Comparison of ENCODE assay signal across 1 cellular context in the genomic region with DNA sequence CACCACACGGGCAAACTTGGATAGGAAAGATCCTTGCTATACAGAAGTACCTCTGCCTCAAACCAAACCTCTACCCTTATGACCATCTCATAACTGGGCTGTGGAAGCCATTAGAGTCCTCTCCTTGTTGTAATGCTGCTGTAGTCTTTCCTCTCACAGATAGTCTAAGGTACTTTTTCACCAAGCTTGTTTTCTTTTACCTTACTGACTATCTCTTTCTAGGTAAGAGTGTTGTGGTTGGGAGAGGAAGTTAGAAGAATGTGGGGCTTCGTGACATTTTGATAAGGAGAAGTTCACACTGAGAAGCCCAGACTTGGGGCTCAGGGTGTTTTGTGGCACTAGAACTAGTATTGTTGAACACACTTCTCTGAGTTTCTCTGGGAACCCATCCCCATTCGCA.
TF ChIP-seq lines count a peak whose summit lies in the region.

No MANE protein-coding gene starts in this region.

TF ChIP-seq in GM23338, 12 proteins besides CTCF, POLR2A, EP300 and RAD21 (continued from another document):
- TF ChIP-seq, protein P1, sequence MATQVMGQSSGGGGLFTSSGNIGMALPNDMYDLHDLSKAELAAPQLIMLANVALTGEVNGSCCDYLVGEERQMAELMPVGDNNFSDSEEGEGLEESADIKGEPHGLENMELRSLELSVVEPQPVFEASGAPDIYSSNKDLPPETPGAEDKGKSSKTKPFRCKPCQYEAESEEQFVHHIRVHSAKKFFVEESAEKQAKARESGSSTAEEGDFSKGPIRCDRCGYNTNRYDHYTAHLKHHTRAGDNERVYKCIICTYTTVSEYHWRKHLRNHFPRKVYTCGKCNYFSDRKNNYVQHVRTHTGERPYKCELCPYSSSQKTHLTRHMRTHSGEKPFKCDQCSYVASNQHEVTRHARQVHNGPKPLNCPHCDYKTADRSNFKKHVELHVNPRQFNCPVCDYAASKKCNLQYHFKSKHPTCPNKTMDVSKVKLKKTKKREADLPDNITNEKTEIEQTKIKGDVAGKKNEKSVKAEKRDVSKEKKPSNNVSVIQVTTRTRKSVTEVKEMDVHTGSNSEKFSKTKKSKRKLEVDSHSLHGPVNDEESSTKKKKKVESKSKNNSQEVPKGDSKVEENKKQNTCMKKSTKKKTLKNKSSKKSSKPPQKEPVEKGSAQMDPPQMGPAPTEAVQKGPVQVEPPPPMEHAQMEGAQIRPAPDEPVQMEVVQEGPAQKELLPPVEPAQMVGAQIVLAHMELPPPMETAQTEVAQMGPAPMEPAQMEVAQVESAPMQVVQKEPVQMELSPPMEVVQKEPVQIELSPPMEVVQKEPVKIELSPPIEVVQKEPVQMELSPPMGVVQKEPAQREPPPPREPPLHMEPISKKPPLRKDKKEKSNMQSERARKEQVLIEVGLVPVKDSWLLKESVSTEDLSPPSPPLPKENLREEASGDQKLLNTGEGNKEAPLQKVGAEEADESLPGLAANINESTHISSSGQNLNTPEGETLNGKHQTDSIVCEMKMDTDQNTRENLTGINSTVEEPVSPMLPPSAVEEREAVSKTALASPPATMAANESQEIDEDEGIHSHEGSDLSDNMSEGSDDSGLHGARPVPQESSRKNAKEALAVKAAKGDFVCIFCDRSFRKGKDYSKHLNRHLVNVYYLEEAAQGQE (IDR thresholded peaks at IDR 0.05; ENCODE audit: unreplicated experiment), result no peak
- TF ChIP-seq CREB1 (CRISPR knock-in tag; IDR thresholded peaks at IDR 0.05; ENCODE audit: low read depth) (no peak), EZH2phosphoT487 (IDR thresholded peaks at IDR 0.05; ENCODE audit: unreplicated experiment) (no peak), JUNB (IDR thresholded peaks at IDR 0.05; ENCODE audit: unreplicated experiment) (no peak), EZH2 (IDR thresholded peaks at IDR 0.05; ENCODE audit: low read depth, unreplicated experiment) (no peak), STAT1 (IDR thresholded peaks at IDR 0.05; ENCODE audit: unreplicated experiment) (no peak), NANOG (IDR thresholded peaks at IDR 0.05; ENCODE audit: borderline replicate concordance) (no peak), ETS1 (IDR thresholded peaks at IDR 0.05) (no peak), ZNF331 (CRISPR knock-in tag; IDR thresholded peaks at IDR 0.05; ENCODE audit: low read depth) (no peak), ZNF462 (CRISPR knock-in tag; IDR thresholded peaks at IDR 0.05) (no peak), POLR2AphosphoS5 (IDR thresholded peaks at IDR 0.05; ENCODE audit: low read depth) (no peak)
